Comparison of ENCODE assay signal across 29 cellular contexts in the genomic region with DNA sequence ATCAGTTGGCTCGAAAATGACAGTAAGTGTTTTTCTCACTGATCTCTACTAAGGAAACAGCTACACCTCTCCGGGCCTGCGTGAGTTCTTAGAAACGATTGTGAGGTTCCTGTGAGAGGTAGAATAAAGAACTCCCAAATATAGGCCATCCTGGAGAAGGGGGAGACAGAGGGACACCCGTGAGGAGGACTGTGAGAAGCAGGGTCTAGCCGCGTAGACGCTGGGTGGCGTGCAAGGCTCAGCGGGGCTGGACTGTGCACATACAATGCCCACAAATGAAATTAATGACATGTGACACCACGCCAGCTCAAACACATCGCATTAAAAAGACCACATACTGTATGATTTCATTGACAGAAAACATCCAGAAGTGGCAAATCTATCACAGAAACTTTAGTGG.
"Had no signal": no experiment of that assay in that cellular context is flagged by ENCODE, and none has a peak within 500 bp of the region (broad histone marks: within the 10 kb centered on the region; RNA-seq: fewer than 3 reads in every experiment).

No MANE protein-coding gene starts in this region.

- H3K36me3 Mint-ChIP-seq: mesothelial cell of epicardium; natural killer cell treated with Interleukin-12 subunit alpha and Interleukin-12 subunit beta and Interleukin-15 and Interleukin-18, amount 100 ng/mL, for 72 hours; stimulated activated effector memory CD8-positive, alpha-beta T cell treated with anti-CD3 and anti-CD28 coated beads, Interleukin-12 subunit alpha, Interleukin-12 subunit beta, amount 100 ng/mL, for 72 hours had no signal

- H3K4me3 Mint-ChIP-seq: dendritic cell treated with granulocyte-macrophage colony-stimulating factor and Interleukin-4, amounts not matched to agents 40 ng/mL and 50 ng/mL, for 4 days; endodermal cell; mesothelial cell of epicardium; naive B cell; natural killer cell treated with Interleukin-12 subunit alpha and Interleukin-12 subunit beta and Interleukin-15 and Interleukin-18, amount 100 ng/mL, for 72 hours; neural crest cell; stimulated activated effector memory CD8-positive, alpha-beta T cell treated with anti-CD3 and anti-CD28 coated beads, Interleukin-12 subunit alpha, Interleukin-12 subunit beta, amount 100 ng/mL, for 72 hours had no signal

- ATAC-seq: esophagus mucosa; gastrocnemius medialis; left lobe of liver; mucosa of descending colon; natural killer cell treated with Interleukin-12 subunit alpha and Interleukin-12 subunit beta and Interleukin-15 and Interleukin-18, amount 100 ng/mL, for 72 hours; sciatic nerve; stimulated activated effector memory CD8-positive, alpha-beta T cell treated with anti-CD3 and anti-CD28 coated beads, Interleukin-12 subunit alpha, Interleukin-12 subunit beta, amount 100 ng/mL, for 72 hours had no signal

- H3K4me1 ChIP-seq: gastrocnemius medialis, parathyroid adenoma, right atrium auricular region, stomach, thyroid gland, vagina had no signal

- DNase-seq: effector CD8-positive, alpha-beta T cell; endodermal cell; foreskin fibroblast; gastrocnemius medialis; head of caudate nucleus; kidney; mesenchymal stem cell; mucosa of descending colon; naive B cell; stimulated activated CD4-positive, alpha-beta T cell treated with anti-CD3 and anti-CD28 coated beads, Interleukin-2, amount 100 ng/mL, for 24 hours; stimulated activated CD4-positive, alpha-beta T cell treated with anti-CD3 and anti-CD28 coated beads, Interleukin-4, amount 100 ng/mL, for 24 hours; stimulated activated naive CD4-positive, alpha-beta T cell treated with Interleukin-2 at 50 U/mL for 16 hours; stomach; thyroid gland; trophoblast cell had no signal

- H3K27ac Mint-ChIP-seq: dendritic cell treated with granulocyte-macrophage colony-stimulating factor and Interleukin-4, amounts not matched to agents 40 ng/mL and 50 ng/mL, for 4 days; endodermal cell; mesothelial cell of epicardium; naive B cell; natural killer cell treated with Interleukin-12 subunit alpha and Interleukin-12 subunit beta and Interleukin-15 and Interleukin-18, amount 100 ng/mL, for 72 hours; progenitor cell of endocrine pancreas; stimulated activated effector memory CD8-positive, alpha-beta T cell treated with anti-CD3 and anti-CD28 coated beads, Interleukin-12 subunit alpha, Interleukin-12 subunit beta, amount 100 ng/mL, for 72 hours had no signal

- H3K27me3 Mint-ChIP-seq: dendritic cell treated with granulocyte-macrophage colony-stimulating factor and Interleukin-4, amounts not matched to agents 40 ng/mL and 50 ng/mL, for 4 days; naive B cell had no signal

- H3K27ac ChIP-seq: epithelial cell of prostate, gastrocnemius medialis, hepatocyte, parathyroid adenoma, right atrium auricular region, stomach, thyroid gland, vagina had no signal

- H3K9me3 ChIP-seq: gastrocnemius medialis, mucosa of descending colon, right atrium auricular region, thyroid gland, vagina had no signal

- H3K27me3 ChIP-seq: gastrocnemius medialis, hepatocyte, right atrium auricular region, stomach, thyroid gland, vagina had no signal

- H3K36me3 ChIP-seq: gastrocnemius medialis, right atrium auricular region, stomach, thyroid gland, vagina had no signal

- H3K4me1 Mint-ChIP-seq: endodermal cell; mesothelial cell of epicardium; naive B cell; neural crest cell; stimulated activated effector memory CD8-positive, alpha-beta T cell treated with anti-CD3 and anti-CD28 coated beads, Interleukin-12 subunit alpha, Interleukin-12 subunit beta, amount 100 ng/mL, for 72 hours had no signal

- H3K4me3 ChIP-seq: gastrocnemius medialis, hepatocyte, mucosa of descending colon, right atrium auricular region, stomach, thyroid gland, vagina had no signal
